ENCODE assay signal across 8 cellular contexts in the genomic region with DNA sequence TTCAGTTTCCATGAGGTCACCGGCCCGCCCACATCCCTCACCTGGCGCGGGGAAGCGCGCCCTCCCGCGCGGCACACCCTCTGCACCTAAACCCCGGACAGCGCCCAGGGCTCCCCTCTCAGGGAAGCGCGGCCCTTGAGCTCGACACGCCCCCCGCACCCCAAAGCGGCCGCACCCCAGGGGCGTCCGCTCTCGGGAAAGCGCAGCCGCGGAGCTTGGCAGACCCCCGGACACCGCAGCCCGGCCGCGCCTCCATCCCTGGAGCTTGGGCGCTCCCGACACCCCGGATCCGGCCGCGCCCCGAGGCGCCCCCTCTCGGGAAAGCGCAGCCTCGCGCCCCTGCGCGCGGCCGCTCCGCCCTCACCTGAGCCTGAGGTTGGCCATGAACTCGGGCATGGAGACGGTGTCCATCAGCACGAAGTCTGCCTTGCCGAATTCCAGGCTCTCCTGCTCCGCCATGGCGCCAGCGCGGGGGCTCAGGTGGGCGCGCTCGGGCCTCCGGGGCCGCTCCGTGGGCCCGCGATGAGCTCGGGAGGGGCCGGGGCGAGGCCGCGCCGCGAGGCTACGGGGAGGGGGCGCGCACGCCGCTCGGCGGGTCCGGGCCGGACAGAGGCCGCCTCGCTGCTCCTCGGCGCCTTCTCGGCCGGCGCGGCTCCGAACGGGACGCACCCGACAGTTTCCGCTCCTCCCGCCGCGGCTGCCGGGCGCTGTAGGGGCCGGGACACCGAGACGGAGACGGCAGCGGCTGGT. TPM values are rescaled to one million over a fixed set of nuclear protein-coding genes. Genes with fewer than 3 reads are reported as not detected.
DNase-seq lines count a peak whose midpoint lies in the region; ATAC-seq, FAIRE-seq and TF ChIP-seq lines count a peak whose summit lies in the region.

Gene MYO1D (minus strand): TSS at position 711 of the 750 bp plus-strand sequence. CDS start 252 bp downstream, at position 459.

- H3K4me3 ChIP-seq in CD8-positive, alpha-beta memory T cell (ENCODE audit: low read length), result peak within 1 kb of the TSS; percentile 63
- H3K4me3 ChIP-seq in HL-60 (replicated peaks; ENCODE audit: insufficient read depth, low read length), result peak within 1 kb of the TSS; percentile 41
- H3K4me3 ChIP-seq in astrocyte of the spinal cord (ENCODE audit: low read depth, low read length), result peak within 1 kb of the TSS; percentile 51
- H3K4me3 ChIP-seq in iPS-18c (ENCODE audit: insufficient read depth, low read depth, low read length), result peak within 1 kb of the TSS; percentile 80
- H3K4me3 ChIP-seq in small intestine (ENCODE audit: low read depth in 1 of 2, low read length in 2 of 2), result peak within 1 kb of the TSS; percentile 90 to 92

- H3K4me1 ChIP-seq in CD8-positive, alpha-beta memory T cell (ENCODE audit: insufficient read depth, low read length), result peaks cover 18% of the 10 kb centered on the region
- H3K4me1 ChIP-seq in small intestine (ENCODE audit: control insufficient read depth in 2 of 2, insufficient read depth in 1 of 2, low read depth in 1 of 2, low read length in 1 of 2), result peaks cover 3 to 4% of the 10 kb centered on the region in 2 donors

- no peak for TF ChIP-seq CTCF in HL-60 (IDR thresholded peaks at IDR 0.05; ENCODE audit: insufficient read depth, low read length)
- peak; percentile 34 for TF ChIP-seq CTCF in astrocyte of the spinal cord (IDR thresholded peaks at IDR 0.05; ENCODE audit: low read depth, low read length)

- DNase-seq in CD8-positive, alpha-beta memory T cell, result peak in 4 of 5 donors; percentile 50 to 78 (median 64)
- DNase-seq in HL-60 (ENCODE audit: low read depth in 1 of 2, low spot score in 1 of 2) (no peak), astrocyte of the spinal cord (ENCODE audit: low read depth, low spot score) (no peak), small intestine (peak; percentile 81), GOT3 (lab: John Stamatoyannopoulos, UW) (no peak)

- H3K36me3 Mint-ChIP-seq in CD8-positive, alpha-beta memory T cell, result peaks cover 0 to 4% (median 0%) of the 10 kb centered on the region in 3 donors
- H3K36me3 Mint-ChIP-seq in T-helper 1 cell treated with Interleukin-12 subunit alpha and Interleukin-12 subunit beta and Interleukin-4 antibody, amounts not matched to agents 30 μg/mL and 1 μg/mL, for 36 hours (ENCODE audit: low read depth), result no peaks in the 10 kb centered on the region

- H3K36me3 ChIP-seq in CD8-positive, alpha-beta memory T cell (ENCODE audit: insufficient read depth, low read length), result no peaks in the 10 kb centered on the region
- no peaks in the 10 kb centered on the region for H3K36me3 ChIP-seq in small intestine (ENCODE audit: control insufficient read depth in 2 of 2, insufficient read depth in 2 of 2, low read length in 2 of 2)

- ATAC-seq in GM19463 (IDR thresholded peaks at IDR 0.05; ENCODE audit: unreplicated experiment), result peak; percentile 58

- no peaks in the 10 kb centered on the region for H3K9me3 ChIP-seq in CD8-positive, alpha-beta memory T cell (ENCODE audit: low read length)
- H3K9me3 ChIP-seq in iPS-18c (ENCODE audit: control insufficient read depth, insufficient read depth, low read length) (no peaks in the 10 kb centered on the region), small intestine (ENCODE audit: control insufficient read depth, low read depth) (no peaks in the 10 kb centered on the region)

- H3K27ac Mint-ChIP-seq in CD8-positive, alpha-beta memory T cell, result peak within 1 kb of the TSS; percentile 74 to 96 (median 90)
- H3K27ac Mint-ChIP-seq in T-helper 1 cell treated with Interleukin-12 subunit alpha and Interleukin-12 subunit beta and Interleukin-4 antibody, amounts not matched to agents 30 μg/mL and 1 μg/mL, for 36 hours, result peak within 1 kb of the TSS; percentile 73

- in situ Hi-C loops in astrocyte of the spinal cord (cut with HindIII; ENCODE audit: low sequenced_read_pairs), result no loop called here

- H3K4me3 Mint-ChIP-seq in CD8-positive, alpha-beta memory T cell, result peak within 1 kb of the TSS; percentile 87 to 95 (median 89)
- H3K4me3 Mint-ChIP-seq in T-helper 1 cell treated with Interleukin-12 subunit alpha and Interleukin-12 subunit beta and Interleukin-4 antibody, amounts not matched to agents 30 μg/mL and 1 μg/mL, for 36 hours, result peak within 1 kb of the TSS; percentile 89

- POLR2A ChIA-PET in CD8-positive, alpha-beta memory T cell (lab: Charles Lee), result interaction anchor here (0.5 to 1.0 kb wide), 3 partner anchors 33 to 1389 kb away, joined by 3 to 4 read pairs (median 3); no protein-coding TSS in a partner anchor

- H3K9me3 Mint-ChIP-seq in CD8-positive, alpha-beta memory T cell, result no peaks in the 10 kb centered on the region
- no peaks in the 10 kb centered on the region for H3K9me3 Mint-ChIP-seq in T-helper 1 cell treated with Interleukin-12 subunit alpha and Interleukin-12 subunit beta and Interleukin-4 antibody, amounts not matched to agents 30 μg/mL and 1 μg/mL, for 36 hours

- H3K4me1 Mint-ChIP-seq in CD8-positive, alpha-beta memory T cell, result peaks cover 10 to 16% (median 13%) of the 10 kb centered on the region in 3 donors
- peaks cover 9% of the 10 kb centered on the region for H3K4me1 Mint-ChIP-seq in T-helper 1 cell treated with Interleukin-12 subunit alpha and Interleukin-12 subunit beta and Interleukin-4 antibody, amounts not matched to agents 30 μg/mL and 1 μg/mL, for 36 hours (ENCODE audit: low read depth)

- peak within 1 kb of the TSS; percentile 72 for H3K27ac ChIP-seq in CD8-positive, alpha-beta memory T cell (ENCODE audit: low read depth, low read length)
- no peak within 1 kb of the TSS for H3K27ac ChIP-seq in HL-60 (replicated peaks)
- H3K27ac ChIP-seq in small intestine (ENCODE audit: low read depth in 1 of 2, low read length in 1 of 2), result peak within 1 kb of the TSS; percentile 99 to 100

- CTCF ChIA-PET in CD8-positive, alpha-beta memory T cell (lab: Charles Lee), result interaction anchor here (0.8 to 5.4 kb wide), 27 partner anchors 8 to 525 kb away, joined by 3 to 74 read pairs (median 4); partner anchors contain the start of gene CDK5R1

- H3K27me3 ChIP-seq in CD8-positive, alpha-beta memory T cell (ENCODE audit: insufficient read depth, low read length, poor library complexity, severe bottlenecking), result no peaks in the 10 kb centered on the region
- H3K27me3 ChIP-seq in HL-60 (ENCODE audit: insufficient read depth, poor library complexity, severe bottlenecking), result peaks cover 16% of the 10 kb centered on the region
- H3K27me3 ChIP-seq in small intestine (ENCODE audit: control insufficient read depth in 2 of 2, insufficient read depth in 2 of 2, low read length in 2 of 2), result no peaks in the 10 kb centered on the region

- H3K27me3 Mint-ChIP-seq in CD8-positive, alpha-beta memory T cell, result peaks cover 0 to under 1% of the 10 kb centered on the region in 2 donors
- H3K27me3 Mint-ChIP-seq in T-helper 1 cell treated with Interleukin-12 subunit alpha and Interleukin-12 subunit beta and Interleukin-4 antibody, amounts not matched to agents 30 μg/mL and 1 μg/mL, for 36 hours (ENCODE audit: low read depth), result peaks cover 38% of the 10 kb centered on the region

- WGBS in small intestine, 3 donors, result 0 to 1% (median 1%) methylated on average over 52 to 101 of the region's 101 CpGs

- FAIRE-seq in small intestine (lab: Jason Lieb, UNC), result no peak

RNA-seq across cellular contexts. Expression of gene MYO1D, which starts in this region (rescaled TPM):
- total RNA-seq in CD8-positive, alpha-beta memory T cell, result 10 to 100 TPM; 11.5 to 15.8 TPM
- 9.0 TPM for polyA plus RNA-seq in CD8-positive, alpha-beta memory T cell
- 10 to 100 TPM; 62.9 to 75.6 (median 71.6) TPM for polyA plus RNA-seq in small intestine

Comparison
In these comparisons a context has a peak if more than half of its experiments do, and no peak if none do; other contexts are left out.
1. DNase-seq: peak in CD8-positive, alpha-beta memory T cell (4 of 5) and small intestine (single experiment); none in HL-60 (0 of 2), astrocyte of the spinal cord (single experiment) and GOT3 (single experiment).
2. H3K4me3 ChIP-seq: peak in every context shown above with its lines; median percentile 91 in small intestine; 80 in iPS-18c; 63 in CD8-positive, alpha-beta memory T cell; 51 in astrocyte of the spinal cord; 41 in HL-60.